Comparison of ENCODE assay signal across 24 cellular contexts in the genomic region with DNA sequence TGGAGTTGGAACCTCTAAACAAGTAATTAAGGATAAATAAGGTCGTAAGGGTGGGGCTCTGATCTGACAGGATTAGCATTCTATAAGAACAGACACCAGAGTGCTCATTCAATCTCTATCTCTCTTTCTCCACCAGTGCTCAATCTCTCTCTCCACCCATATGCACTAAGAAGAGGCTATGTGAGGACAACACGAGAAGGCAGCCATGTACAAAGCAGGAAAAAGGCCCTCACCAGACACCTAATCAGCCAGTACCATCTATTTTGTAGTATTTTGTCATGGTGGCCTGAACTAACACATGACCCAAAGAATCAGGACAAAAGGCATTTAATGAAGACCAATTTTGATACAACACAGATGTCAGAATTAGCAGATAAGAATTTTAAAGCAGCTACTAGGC. TPM values are rescaled to one million over a fixed set of nuclear protein-coding genes. Genes with fewer than 3 reads are reported as not detected.
DNase-seq lines count a peak whose midpoint lies in the region; ATAC-seq lines count a peak whose summit lies in the region.
"Had no signal": no experiment of that assay in that cellular context is flagged by ENCODE, and none has a peak within 500 bp of the region (broad histone marks: within the 10 kb centered on the region; RNA-seq: fewer than 3 reads in every experiment).

No MANE protein-coding gene starts in this region.

- peaks cover 74% of the 10 kb centered on the region for H3K4me1 Mint-ChIP-seq in stimulated activated naive CD8-positive, alpha-beta T cell treated with anti-CD3 and anti-CD28 coated beads, Interleukin-15, Interleukin-2, amounts not matched to agents 100 ng/mL and 50 ng/mL, for 24 hours (ENCODE audit: low read depth)
- peaks cover 42% of the 10 kb centered on the region for H3K4me1 Mint-ChIP-seq in activated CD8-positive, alpha-beta T cell treated with anti-CD3 and anti-CD28 coated beads, Interleukin-2, amount 10 ng/mL, durations not matched to agents 7 days and 5 days (ENCODE audit: low read depth)
- H3K4me1 Mint-ChIP-seq in immature natural killer cell = peaks cover 51 to 64% of the 10 kb centered on the region in 2 donors

- H3K4me3 Mint-ChIP-seq in stimulated activated naive CD8-positive, alpha-beta T cell treated with anti-CD3 and anti-CD28 coated beads, Interleukin-15, Interleukin-2, amounts not matched to agents 100 ng/mL and 50 ng/mL, for 24 hours = no peak overlapping the region
- H3K4me3 Mint-ChIP-seq in activated CD8-positive, alpha-beta T cell treated with anti-CD3 and anti-CD28 coated beads, Interleukin-2, amount 10 ng/mL, durations not matched to agents 7 days and 5 days = no peak overlapping the region
- no peak overlapping the region for H3K4me3 Mint-ChIP-seq in immature natural killer cell
- H3K4me3 Mint-ChIP-seq: activated B cell treated with CpG ODN at 0.5 μM for 24 hours, CD14-positive monocyte had no signal

- H3K27ac Mint-ChIP-seq in stimulated activated naive CD8-positive, alpha-beta T cell treated with anti-CD3 and anti-CD28 coated beads, Interleukin-15, Interleukin-2, amounts not matched to agents 100 ng/mL and 50 ng/mL, for 24 hours = peak overlapping the region; percentile 75
- peak overlapping the region; percentile 13 for H3K27ac Mint-ChIP-seq in activated CD8-positive, alpha-beta T cell treated with anti-CD3 and anti-CD28 coated beads, Interleukin-2, amount 10 ng/mL, durations not matched to agents 7 days and 5 days
- peak overlapping the region; percentile 0 to 75 (median 36) for H3K27ac Mint-ChIP-seq in immature natural killer cell
- H3K27ac Mint-ChIP-seq: activated B cell treated with CpG ODN at 0.5 μM for 24 hours had no signal

- H3K9me3 Mint-ChIP-seq in stimulated activated naive CD8-positive, alpha-beta T cell treated with anti-CD3 and anti-CD28 coated beads, Interleukin-15, Interleukin-2, amounts not matched to agents 100 ng/mL and 50 ng/mL, for 24 hours = peaks cover 3% of the 10 kb centered on the region
- H3K9me3 Mint-ChIP-seq in activated CD8-positive, alpha-beta T cell treated with anti-CD3 and anti-CD28 coated beads, Interleukin-2, amount 10 ng/mL, durations not matched to agents 7 days and 5 days (ENCODE audit: insufficient read depth) = peaks cover 9% of the 10 kb centered on the region
- peaks cover 0 to 5% (median 3%) of the 10 kb centered on the region in 6 donors for H3K9me3 Mint-ChIP-seq in immature natural killer cell

- CTCF ChIA-PET in activated CD8-positive, alpha-beta T cell treated with anti-CD3 and anti-CD28 coated beads, Interleukin-2, amount 10 ng/mL, durations not matched to agents 7 days and 5 days (lab: Charles Lee) = interaction anchor here (0.9 kb wide), 1 partner anchor 446 kb away, joined by 3 read pairs; no protein-coding TSS in a partner anchor

- no peak for DNase-seq in stimulated activated naive CD8-positive, alpha-beta T cell treated with anti-CD3 and anti-CD28 coated beads, Interleukin-15, Interleukin-2, amounts not matched to agents 100 U/mL and 50 U/mL, for 24 hours
- DNase-seq in activated CD8-positive, alpha-beta T cell treated with anti-CD3 and anti-CD28 coated beads, Interleukin-2, amount 10 ng/mL, durations not matched to agents 7 days and 5 days = no peak
- DNase-seq in immature natural killer cell = no peak
- DNase-seq in NOMO-1 (lab: John Stamatoyannopoulos, UW; ENCODE audit: unreplicated experiment in 2 of 2) = no peak
- no peak for DNase-seq in NCI-H187 treated with DMSO at 0.1 percent for 48 hours (lab: John Stamatoyannopoulos, UW)
- DNase-seq: activated B cell treated with CpG ODN at 0.5 μM for 24 hours; activated effector memory CD4-positive, alpha-beta T cell treated with anti-CD3 and anti-CD28 coated beads, Interleukin-2, amount 50 U/mL, for 16 hours; aorta; central memory CD4-positive, alpha-beta T cell; dermis blood vessel endothelial cell; DMS 273 treated with DMSO at 0.1 percent for 48 hours; islet precursor cell; midbrain; NCI-H1105 treated with DMSO at 0.1 percent for 48 hours; NCI-H2029 treated with DMSO at 0.1 percent for 48 hours; NCI-H345; NCI-H748 treated with DMSO at 0.1 percent for 48 hours had no signal

- POLR2A ChIA-PET in activated CD8-positive, alpha-beta T cell treated with anti-CD3 and anti-CD28 coated beads, Interleukin-2, amount 10 ng/mL, durations not matched to agents 7 days and 5 days (lab: Charles Lee) = interaction anchor here (0.6 to 1.2 kb wide), 2 partner anchors 17 to 106 kb away, joined by 3 to 5 read pairs; partner anchors contain the start of gene RFC1

- no peak for ATAC-seq in stimulated activated naive CD8-positive, alpha-beta T cell treated with anti-CD3 and anti-CD28 coated beads, Interleukin-15, Interleukin-2, amounts not matched to agents 100 U/mL and 50 U/mL, for 24 hours
- no peak for ATAC-seq in activated CD8-positive, alpha-beta T cell treated with anti-CD3 and anti-CD28 coated beads, Interleukin-2, amount 10 ng/mL, durations not matched to agents 7 days and 5 days
- no peak for ATAC-seq in GM19351 (IDR thresholded peaks at IDR 0.05; ENCODE audit: unreplicated experiment)

- H3K27me3 Mint-ChIP-seq in stimulated activated naive CD8-positive, alpha-beta T cell treated with anti-CD3 and anti-CD28 coated beads, Interleukin-15, Interleukin-2, amounts not matched to agents 100 ng/mL and 50 ng/mL, for 24 hours = no peaks in the 10 kb centered on the region
- no peaks in the 10 kb centered on the region for H3K27me3 Mint-ChIP-seq in activated CD8-positive, alpha-beta T cell treated with anti-CD3 and anti-CD28 coated beads, Interleukin-2, amount 10 ng/mL, durations not matched to agents 7 days and 5 days (ENCODE audit: low read depth)
- peaks cover 2 to 14% (median 3%) of the 10 kb centered on the region in 3 donors for H3K27me3 Mint-ChIP-seq in immature natural killer cell (ENCODE audit: low read depth in 3 of 3)
- H3K27me3 Mint-ChIP-seq: activated B cell treated with CpG ODN at 0.5 μM for 24 hours, IgD-negative memory B cell had no signal

- H3K36me3 Mint-ChIP-seq in stimulated activated naive CD8-positive, alpha-beta T cell treated with anti-CD3 and anti-CD28 coated beads, Interleukin-15, Interleukin-2, amounts not matched to agents 100 ng/mL and 50 ng/mL, for 24 hours (ENCODE audit: low read depth) = peaks cover 67% of the 10 kb centered on the region
- peaks cover 55% of the 10 kb centered on the region for H3K36me3 Mint-ChIP-seq in activated CD8-positive, alpha-beta T cell treated with anti-CD3 and anti-CD28 coated beads, Interleukin-2, amount 10 ng/mL, durations not matched to agents 7 days and 5 days (ENCODE audit: low read depth)
- peaks cover 17 to 29% (median 28%) of the 10 kb centered on the region in 3 donors for H3K36me3 Mint-ChIP-seq in immature natural killer cell

RNA-seq across cellular contexts. Expression of gene RFC1, which starts 16.8 kb away (rescaled TPM):
- 10 to 100 TPM; 79.6 to 82.2 TPM for total RNA-seq in activated CD8-positive, alpha-beta T cell treated with anti-CD3 and anti-CD28 coated beads, Interleukin-2, amount 10 ng/mL, durations not matched to agents 7 days and 5 days
- 10 to 100 TPM; 13.6 to 55.3 (median 26.0) TPM for polyA plus RNA-seq in immature natural killer cell

RNA-seq across cellular contexts. Expression of gene KLB, which starts 57.4 kb away (rescaled TPM):
- total RNA-seq in activated CD8-positive, alpha-beta T cell treated with anti-CD3 and anti-CD28 coated beads, Interleukin-2, amount 10 ng/mL, durations not matched to agents 7 days and 5 days = not detected
- polyA plus RNA-seq in immature natural killer cell = under 1 TPM in 2 of 3 donors, not detected in 1; 0.07 to 0.11 TPM
- total RNA-seq: aorta, dermis blood vessel endothelial cell, M059J, thoracic aorta had no signal
- polyA plus RNA-seq: CD14-positive monocyte, neural cell had no signal

Comparison
In these comparisons a context has a peak if more than half of its experiments do, and no peak if none do; other contexts are left out.
1. H3K27ac Mint-ChIP-seq: peak in every context shown above with its lines; median percentile 75 in stimulated activated naive CD8-positive, alpha-beta T cell treated with anti-CD3 and anti-CD28 coated beads, Interleukin-15, Interleukin-2, amounts not matched to agents 100 ng/mL and 50 ng/mL, for 24 hours; 36 in immature natural killer cell; 13 in activated CD8-positive, alpha-beta T cell treated with anti-CD3 and anti-CD28 coated beads, Interleukin-2, amount 10 ng/mL, durations not matched to agents 7 days and 5 days.